10 cellular contexts compared by ENCODE assay signal in the genomic region with DNA sequence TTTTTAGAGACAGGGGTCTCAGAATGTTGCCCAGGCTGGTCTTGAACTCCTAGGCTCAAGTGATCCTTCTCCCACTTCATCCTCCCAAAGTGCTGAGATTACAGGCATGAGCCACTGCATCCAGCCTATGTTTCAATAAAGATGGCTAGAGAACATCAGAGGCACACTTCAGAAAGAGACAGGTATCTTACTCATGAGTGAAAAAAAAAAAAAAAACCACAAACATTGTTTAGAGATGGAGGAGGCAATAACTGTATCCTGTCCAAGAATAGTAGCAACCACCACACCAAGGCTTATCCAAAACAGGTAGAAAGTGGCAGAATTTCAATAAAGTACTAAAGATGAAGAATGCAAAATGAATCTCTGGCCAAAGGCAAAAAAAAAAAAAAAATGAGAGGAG. TPM values are rescaled to one million over a fixed set of nuclear protein-coding genes. Genes with fewer than 3 reads are reported as not detected.
A peak's percentile ranks its signal among the peaks of the same experiment; 100 is the strongest.
DNase-seq lines count a peak whose midpoint lies in the region; ATAC-seq, FAIRE-seq and TF ChIP-seq lines count a peak whose summit lies in the region.
"Had no signal": no experiment of that assay in that cellular context is flagged by ENCODE, and none has a peak within 500 bp of the region (broad histone marks: within the 10 kb centered on the region; RNA-seq: fewer than 3 reads in every experiment).

No MANE protein-coding gene starts in this region.

- peaks cover 0 to 1% (median 0%) of the 10 kb centered on the region in 7 donors for H3K9me3 Mint-ChIP-seq in CD14-positive monocyte

- CTCF ChIA-PET in endothelial cell of umbilical vein (lab: Charles Lee): interaction anchor here (0.6 to 1.4 kb wide), 12 partner anchors 29 to 1528 kb away, joined by 3 to 10 read pairs (median 4); partner anchors contain the start of gene EEA1

- no peak overlapping the region for H4K8ac ChIP-seq in trophoblast cell (ENCODE audit: low read depth, low read length)

- H3K4ac ChIP-seq in trophoblast cell (ENCODE audit: low read depth, low read length): no peak overlapping the region

- H3K4me2 ChIP-seq in MM.1S (ENCODE audit: low read depth, low read length) (no peak overlapping the region), endothelial cell of umbilical vein (ENCODE audit: insufficient read depth, low read length) (peak overlapping the region; percentile 37), trophoblast cell (ENCODE audit: low read length) (no peak overlapping the region)

- no peak overlapping the region for H2BK5ac ChIP-seq in trophoblast cell (ENCODE audit: low read depth, low read length, poor library complexity)

- H3K36me3 ChIP-seq in MM.1S (replicated peaks; ENCODE audit: insufficient read depth, low read length) (no peaks in the 10 kb centered on the region), endothelial cell of umbilical vein (ENCODE audit: control insufficient read depth in 2 of 2, extremely low read depth in 1 of 2, insufficient read depth in 2 of 2, low read length in 2 of 2) (no peaks in the 10 kb centered on the region), trophoblast cell (ENCODE audit: control insufficient read depth in 1 of 2, insufficient read depth in 2 of 2, low read length in 2 of 2) (no peaks in the 10 kb centered on the region)
- H3K36me3 ChIP-seq in effector memory CD4-positive, alpha-beta T cell (ENCODE audit: control insufficient read depth, insufficient read depth, low read length): no peaks in the 10 kb centered on the region

- H2BK120ac ChIP-seq in trophoblast cell (ENCODE audit: insufficient read depth, low read length, poor library complexity): no peak overlapping the region

- H3K79me2 ChIP-seq in MM.1S (ENCODE audit: low read length) (peaks cover 17% of the 10 kb centered on the region; the same call in 1 of the 2 replicates), endothelial cell of umbilical vein (ENCODE audit: control insufficient read depth, insufficient read depth, low read length) (peaks cover 77% of the 10 kb centered on the region), trophoblast cell (ENCODE audit: control insufficient read depth, insufficient read depth, low read length, poor library complexity) (no peaks in the 10 kb centered on the region)

- TF ChIP-seq CTCF in CD14-positive monocyte (IDR thresholded peaks at IDR 0.05) (no peak), MM.1S (IDR thresholded peaks at IDR 0.05; ENCODE audit: low read length) (no peak), endothelial cell of umbilical vein (IDR thresholded peaks at IDR 0.05; ENCODE audit: extremely low read depth in 1 of 2, insufficient read depth in 1 of 2, low read depth in 1 of 2, low read length in 2 of 2) (no peak), GM20000 (IDR thresholded peaks at IDR 0.05; ENCODE audit: extremely low read depth, missing control alignments) (no peak)

- no peak overlapping the region for H3K18ac ChIP-seq in trophoblast cell (ENCODE audit: low read length)

- H3K9me2 ChIP-seq in MM.1S (replicated peaks; ENCODE audit: insufficient read depth, low read length): no peaks in the 10 kb centered on the region

- H3F3A ChIP-seq in MM.1S (ENCODE audit: insufficient read depth, low read length): peaks cover 4% of the 10 kb centered on the region; the same call in 1 of the 2 replicates

- no TSS peak for BruUV-seq in endothelial cell of umbilical vein (replicated peaks; lab: Mats Ljungman, UMichigan)

- TF ChIP-seq POLR2A in endothelial cell of umbilical vein (IDR thresholded peaks at IDR 0.05; ENCODE audit: low read depth, low read length): no peak

- H2BK12ac ChIP-seq in trophoblast cell (ENCODE audit: low read length): no peak overlapping the region

- H3K9ac ChIP-seq in MM.1S (ENCODE audit: low read length) (no peak overlapping the region), endothelial cell of umbilical vein (replicated peaks; ENCODE audit: extremely low read depth, insufficient read depth, low read length) (no peak overlapping the region), trophoblast cell (ENCODE audit: low read length) (no peak overlapping the region)

- H3K4me1 Mint-ChIP-seq in CD14-positive monocyte: peaks cover 28% of the 10 kb centered on the region

- H4K91ac ChIP-seq in trophoblast cell (ENCODE audit: low read depth, low read length): no peak overlapping the region

- peaks cover 13 to 20% of the 10 kb centered on the region in 2 donors for H3K36me3 Mint-ChIP-seq in CD14-positive monocyte

- H3K79me1 ChIP-seq in trophoblast cell (ENCODE audit: low read length): no peaks in the 10 kb centered on the region

- no peak overlapping the region for H3K14ac ChIP-seq in trophoblast cell (ENCODE audit: low read length)

- H3K27me3 ChIP-seq in MM.1S (replicated peaks; ENCODE audit: insufficient read depth, low read length) (no peaks in the 10 kb centered on the region), endothelial cell of umbilical vein (ENCODE audit: control insufficient read depth in 2 of 2, insufficient read depth in 2 of 2, low read length in 2 of 2) (no peaks in the 10 kb centered on the region), trophoblast cell (ENCODE audit: insufficient read depth, low read length) (no peaks in the 10 kb centered on the region)
- no peaks in the 10 kb centered on the region for H3K27me3 ChIP-seq in effector memory CD4-positive, alpha-beta T cell (replicated peaks; ENCODE audit: control insufficient read depth, insufficient read depth, low read length, poor library complexity, severe bottlenecking)

- H4K20me1 ChIP-seq in MM.1S (ENCODE audit: insufficient read depth, low read length): no peaks in the 10 kb centered on the region
- no peaks in the 10 kb centered on the region for H4K20me1 ChIP-seq in endothelial cell of umbilical vein (replicated peaks; ENCODE audit: control insufficient read depth, extremely low read depth, insufficient read depth, low read length)

- POLR2A ChIA-PET in endothelial cell of umbilical vein (lab: Charles Lee): no interaction called here

- H3K4me3 ChIP-seq in MM.1S (ENCODE audit: low read length) (no peak overlapping the region), endothelial cell of umbilical vein (replicated peaks in 1 of 3; ENCODE audit: insufficient read depth in 1 of 3, low read depth in 1 of 3, low read length in 3 of 3) (no peak overlapping the region), trophoblast cell (ENCODE audit: low read depth, low read length) (no peak overlapping the region)
- H3K4me3 ChIP-seq in effector memory CD4-positive, alpha-beta T cell (ENCODE audit: insufficient read depth, low read depth, low read length, poor library complexity, severe bottlenecking): no peak overlapping the region

- H3K27ac ChIP-seq in MM.1S (ENCODE audit: low read length) (no peak overlapping the region), endothelial cell of umbilical vein (ENCODE audit: insufficient read depth, low read depth, low read length) (peak overlapping the region; percentile 76), trophoblast cell (ENCODE audit: low read depth, low read length) (peak overlapping the region; percentile 69)
- no peak overlapping the region for H3K27ac ChIP-seq in effector memory CD4-positive, alpha-beta T cell (ENCODE audit: insufficient read depth, low read length, poor library complexity, severe bottlenecking)

- no peak for FAIRE-seq in endothelial cell of umbilical vein (lab: Jason Lieb, UNC)
- FAIRE-seq: TTC549 had no signal

- intact Hi-C loops in CD14-positive monocyte (cut with micrococcal nuclease): no loop called here
- intact Hi-C loops in endothelial cell of umbilical vein (cut with micrococcal nuclease): no loop called here

- dilution Hi-C loops in endothelial cell of umbilical vein (cut with MboI; ENCODE audit: extremely low pct_ligation_motif_present, low sequenced_read_pairs): no loop called here

- no peak overlapping the region for H3K4me3 Mint-ChIP-seq in CD14-positive monocyte
- H3K4me3 Mint-ChIP-seq: neural crest cell had no signal

- H2AFZ ChIP-seq in MM.1S (ENCODE audit: low read length) (no peak overlapping the region), endothelial cell of umbilical vein (ENCODE audit: low read depth, low read length) (no peak overlapping the region), trophoblast cell (ENCODE audit: insufficient read depth, low read length, poor library complexity) (no peak overlapping the region)

- H4K12ac ChIP-seq in trophoblast cell (ENCODE audit: low read depth, low read length): no peak overlapping the region

- H3K27ac Mint-ChIP-seq in CD14-positive monocyte: peak overlapping the region in 5 of 7 donors; percentile 8 to 91 (median 87)

- H3K27me3 Mint-ChIP-seq in CD14-positive monocyte (ENCODE audit: low read depth in 3 of 3): peaks cover 0 to 2% (median 0%) of the 10 kb centered on the region in 3 donors

- no peak overlapping the region for H2AK5ac ChIP-seq in trophoblast cell (ENCODE audit: low read length)

- H3K23ac ChIP-seq in trophoblast cell (ENCODE audit: low read length): no peak overlapping the region

- no peaks in the 10 kb centered on the region for H3K9me1 ChIP-seq in endothelial cell of umbilical vein (replicated peaks; ENCODE audit: control insufficient read depth, extremely low read depth, insufficient read depth, low read length)

- no peak for ATAC-seq in GM21825 (IDR thresholded peaks at IDR 0.05; ENCODE audit: unreplicated experiment)

- DNase-seq in CD14-positive monocyte (ENCODE audit: low spot score) (no peak), MM.1S (peak; percentile 56), endothelial cell of umbilical vein (ENCODE audit: low read depth, low spot score) (no peak), trophoblast cell (no peak), GM20000 (ENCODE audit: low spot score) (no peak), NCI-H2171 treated with DMSO at 0.1 percent for 48 hours (lab: John Stamatoyannopoulos, UW) (no peak)
- DNase-seq in effector memory CD4-positive, alpha-beta T cell: no peak

- peaks cover 10% of the 10 kb centered on the region for H3K4me1 ChIP-seq in MM.1S (ENCODE audit: low read length)
- H3K4me1 ChIP-seq in endothelial cell of umbilical vein (ENCODE audit: control insufficient read depth, extremely low read depth, insufficient read depth, low read length): peaks cover 22% of the 10 kb centered on the region
- H3K4me1 ChIP-seq in trophoblast cell (ENCODE audit: control insufficient read depth in 1 of 2, insufficient read depth in 2 of 2, low read length in 2 of 2): peaks cover 0 to 6% of the 10 kb centered on the region in 2 experiments
- H3K4me1 ChIP-seq in effector memory CD4-positive, alpha-beta T cell (ENCODE audit: control insufficient read depth, insufficient read depth, low read length, poor library complexity, severe bottlenecking): no peaks in the 10 kb centered on the region

- H3K9me3 ChIP-seq in MM.1S (replicated peaks; ENCODE audit: insufficient read depth, low read length) (no peaks in the 10 kb centered on the region), endothelial cell of umbilical vein (replicated peaks; ENCODE audit: control insufficient read depth, insufficient read depth, low read length) (no peaks in the 10 kb centered on the region), trophoblast cell (ENCODE audit: insufficient read depth, low read depth, low read length) (no peaks in the 10 kb centered on the region)
- no peaks in the 10 kb centered on the region for H3K9me3 ChIP-seq in effector memory CD4-positive, alpha-beta T cell (ENCODE audit: control insufficient read depth, low read length)

RNA-seq across cellular contexts. Expression of gene EEA1, which starts 30.3 kb away (rescaled TPM):
- polyA plus RNA-seq in CD14-positive monocyte (10 to 100 TPM in 1 of 2 donors, 1 to 10 TPM in 1; 3.6 to 10.7 TPM), endothelial cell of umbilical vein (1.9 and 2.6 TPM in 2 replicates)
- 37.9 and 38.8 TPM in 2 replicates for total RNA-seq in endothelial cell of umbilical vein
- polyA plus RNA-seq in endothelial cell of umbilical vein (2011; cell fraction: cytosol; rRNA removed): 4.3 and 5.4 TPM in 2 replicates
- 10.9 and 12.8 TPM in 2 replicates for polyA plus RNA-seq in endothelial cell of umbilical vein (2011; cell fraction: nucleus; rRNA removed)
- 28.8 and 28.9 TPM in 2 replicates for polyA plus RNA-seq in endothelial cell of umbilical vein (2012)
- polyA minus RNA-seq in endothelial cell of umbilical vein: 4.2 and 5.4 TPM in 2 replicates
- 8.8 TPM for polyA minus RNA-seq in endothelial cell of umbilical vein (2011; cell fraction: cytosol; rRNA and poly(A)+ RNA removed)
- polyA minus RNA-seq in endothelial cell of umbilical vein (2011; cell fraction: nucleus; rRNA and poly(A)+ RNA removed): 13.4 and 25.4 TPM in 2 replicates
- polyA plus RNA-seq in trophoblast cell (2013): 24.8 and 27.6 TPM in 2 replicates

Comparison
In these comparisons a context has a peak if more than half of its experiments do, and no peak if none do; other contexts are left out.
1. H3K27ac ChIP-seq: peak in endothelial cell of umbilical vein (single experiment) and trophoblast cell (single experiment); none in MM.1S (single experiment) and effector memory CD4-positive, alpha-beta T cell (single experiment).